In the genomic region with DNA sequence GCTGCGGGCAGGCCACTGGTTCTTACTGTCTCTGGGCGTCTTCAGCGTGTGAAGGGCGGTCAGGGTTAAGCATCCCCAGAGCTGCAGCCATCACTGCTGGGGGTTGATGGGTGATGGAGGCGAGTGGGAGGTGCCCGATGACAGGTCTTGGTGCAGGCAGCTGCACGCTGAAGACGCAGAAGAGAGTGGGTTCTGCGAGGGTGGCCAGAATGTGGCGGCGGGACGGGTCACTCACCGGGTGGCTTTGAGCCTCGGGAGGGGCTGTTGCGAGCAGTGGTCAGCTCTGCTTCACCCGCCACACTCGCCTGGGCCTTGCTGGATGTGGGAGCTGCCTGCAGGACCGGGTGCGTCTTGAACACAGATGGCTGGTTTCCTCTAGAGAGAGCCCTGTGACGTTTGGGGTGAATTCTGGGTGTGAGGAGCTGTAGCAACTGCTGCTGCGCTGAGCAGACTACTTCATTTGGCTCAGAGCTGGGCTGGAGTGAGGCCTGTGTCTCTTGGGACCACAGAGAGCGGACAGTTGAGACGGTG, we compare ENCODE assay signal across 1 cellular context.
TF ChIP-seq lines count a peak whose summit lies in the region.

No MANE protein-coding gene starts in this region.

TF ChIP-seq in WTC11, 78 proteins besides CTCF, POLR2A, EP300 and RAD21 (continued from another document):
- TF ChIP-seq, protein P1, sequence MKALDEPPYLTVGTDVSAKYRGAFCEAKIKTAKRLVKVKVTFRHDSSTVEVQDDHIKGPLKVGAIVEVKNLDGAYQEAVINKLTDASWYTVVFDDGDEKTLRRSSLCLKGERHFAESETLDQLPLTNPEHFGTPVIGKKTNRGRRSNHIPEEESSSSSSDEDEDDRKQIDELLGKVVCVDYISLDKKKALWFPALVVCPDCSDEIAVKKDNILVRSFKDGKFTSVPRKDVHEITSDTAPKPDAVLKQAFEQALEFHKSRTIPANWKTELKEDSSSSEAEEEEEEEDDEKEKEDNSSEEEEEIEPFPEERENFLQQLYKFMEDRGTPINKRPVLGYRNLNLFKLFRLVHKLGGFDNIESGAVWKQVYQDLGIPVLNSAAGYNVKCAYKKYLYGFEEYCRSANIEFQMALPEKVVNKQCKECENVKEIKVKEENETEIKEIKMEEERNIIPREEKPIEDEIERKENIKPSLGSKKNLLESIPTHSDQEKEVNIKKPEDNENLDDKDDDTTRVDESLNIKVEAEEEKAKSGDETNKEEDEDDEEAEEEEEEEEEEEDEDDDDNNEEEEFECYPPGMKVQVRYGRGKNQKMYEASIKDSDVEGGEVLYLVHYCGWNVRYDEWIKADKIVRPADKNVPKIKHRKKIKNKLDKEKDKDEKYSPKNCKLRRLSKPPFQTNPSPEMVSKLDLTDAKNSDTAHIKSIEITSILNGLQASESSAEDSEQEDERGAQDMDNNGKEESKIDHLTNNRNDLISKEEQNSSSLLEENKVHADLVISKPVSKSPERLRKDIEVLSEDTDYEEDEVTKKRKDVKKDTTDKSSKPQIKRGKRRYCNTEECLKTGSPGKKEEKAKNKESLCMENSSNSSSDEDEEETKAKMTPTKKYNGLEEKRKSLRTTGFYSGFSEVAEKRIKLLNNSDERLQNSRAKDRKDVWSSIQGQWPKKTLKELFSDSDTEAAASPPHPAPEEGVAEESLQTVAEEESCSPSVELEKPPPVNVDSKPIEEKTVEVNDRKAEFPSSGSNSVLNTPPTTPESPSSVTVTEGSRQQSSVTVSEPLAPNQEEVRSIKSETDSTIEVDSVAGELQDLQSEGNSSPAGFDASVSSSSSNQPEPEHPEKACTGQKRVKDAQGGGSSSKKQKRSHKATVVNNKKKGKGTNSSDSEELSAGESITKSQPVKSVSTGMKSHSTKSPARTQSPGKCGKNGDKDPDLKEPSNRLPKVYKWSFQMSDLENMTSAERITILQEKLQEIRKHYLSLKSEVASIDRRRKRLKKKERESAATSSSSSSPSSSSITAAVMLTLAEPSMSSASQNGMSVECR (CRISPR knock-in tag; IDR thresholded peaks at IDR 0.05; ENCODE audit: borderline replicate concordance): no peak
- TF ChIP-seq, protein P2, sequence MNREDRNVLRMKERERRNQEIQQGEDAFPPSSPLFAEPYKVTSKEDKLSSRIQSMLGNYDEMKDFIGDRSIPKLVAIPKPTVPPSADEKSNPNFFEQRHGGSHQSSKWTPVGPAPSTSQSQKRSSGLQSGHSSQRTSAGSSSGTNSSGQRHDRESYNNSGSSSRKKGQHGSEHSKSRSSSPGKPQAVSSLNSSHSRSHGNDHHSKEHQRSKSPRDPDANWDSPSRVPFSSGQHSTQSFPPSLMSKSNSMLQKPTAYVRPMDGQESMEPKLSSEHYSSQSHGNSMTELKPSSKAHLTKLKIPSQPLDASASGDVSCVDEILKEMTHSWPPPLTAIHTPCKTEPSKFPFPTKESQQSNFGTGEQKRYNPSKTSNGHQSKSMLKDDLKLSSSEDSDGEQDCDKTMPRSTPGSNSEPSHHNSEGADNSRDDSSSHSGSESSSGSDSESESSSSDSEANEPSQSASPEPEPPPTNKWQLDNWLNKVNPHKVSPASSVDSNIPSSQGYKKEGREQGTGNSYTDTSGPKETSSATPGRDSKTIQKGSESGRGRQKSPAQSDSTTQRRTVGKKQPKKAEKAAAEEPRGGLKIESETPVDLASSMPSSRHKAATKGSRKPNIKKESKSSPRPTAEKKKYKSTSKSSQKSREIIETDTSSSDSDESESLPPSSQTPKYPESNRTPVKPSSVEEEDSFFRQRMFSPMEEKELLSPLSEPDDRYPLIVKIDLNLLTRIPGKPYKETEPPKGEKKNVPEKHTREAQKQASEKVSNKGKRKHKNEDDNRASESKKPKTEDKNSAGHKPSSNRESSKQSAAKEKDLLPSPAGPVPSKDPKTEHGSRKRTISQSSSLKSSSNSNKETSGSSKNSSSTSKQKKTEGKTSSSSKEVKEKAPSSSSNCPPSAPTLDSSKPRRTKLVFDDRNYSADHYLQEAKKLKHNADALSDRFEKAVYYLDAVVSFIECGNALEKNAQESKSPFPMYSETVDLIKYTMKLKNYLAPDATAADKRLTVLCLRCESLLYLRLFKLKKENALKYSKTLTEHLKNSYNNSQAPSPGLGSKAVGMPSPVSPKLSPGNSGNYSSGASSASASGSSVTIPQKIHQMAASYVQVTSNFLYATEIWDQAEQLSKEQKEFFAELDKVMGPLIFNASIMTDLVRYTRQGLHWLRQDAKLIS (CRISPR knock-in tag; IDR thresholded peaks at IDR 0.05; ENCODE audit: borderline replicate concordance): no peak
- no peak for TF ChIP-seq CREB1 (CRISPR knock-in tag; IDR thresholded peaks at IDR 0.05)
- no peak for TF ChIP-seq NR2C2 (CRISPR knock-in tag; IDR thresholded peaks at IDR 0.05)
- TF ChIP-seq, protein P3, sequence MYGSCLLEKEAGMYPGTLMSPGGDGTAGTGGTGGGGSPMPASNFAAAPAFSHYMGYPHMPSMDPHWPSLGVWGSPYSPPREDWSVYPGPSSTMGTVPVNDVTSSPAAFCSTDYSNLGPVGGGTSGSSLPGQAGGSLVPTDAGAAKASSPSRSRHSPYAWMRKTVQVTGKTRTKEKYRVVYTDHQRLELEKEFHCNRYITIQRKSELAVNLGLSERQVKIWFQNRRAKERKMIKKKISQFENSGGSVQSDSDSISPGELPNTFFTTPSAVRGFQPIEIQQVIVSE (CRISPR knock-in tag; IDR thresholded peaks at IDR 0.05; ENCODE audit: borderline replicate concordance): no peak
- TF ChIP-seq OVOL2 (CRISPR knock-in tag; IDR thresholded peaks at IDR 0.05; ENCODE audit: borderline replicate concordance): no peak
- TF ChIP-seq SMAD4 (CRISPR knock-in tag; IDR thresholded peaks at IDR 0.05): no peak
